In genomic region chr19:6750062-6750461, GRCh38 we compare ENCODE assay signal across 24 cellular contexts. TPM values are rescaled to one million over a fixed set of nuclear protein-coding genes. Genes with fewer than 3 reads are reported as not detected.
A peak's percentile ranks its signal among the peaks of the same experiment; 100 is the strongest.
DNase-seq lines count a peak whose midpoint lies in the region; ATAC-seq and TF ChIP-seq lines count a peak whose summit lies in the region.
"Had no signal": no experiment of that assay in that cellular context is flagged by ENCODE, and none has a peak within 500 bp of the region (broad histone marks: within the 10 kb centered on the region; RNA-seq: fewer than 3 reads in every experiment).

No MANE protein-coding gene starts in this region.

- TF ChIP-seq CTCF in GM13976 (IDR thresholded peaks at IDR 0.05; ENCODE audit: borderline replicate concordance, control extremely low read depth, extremely low read depth, insufficient read depth, missing control alignments) (no peak), right atrium auricular region (IDR thresholded peaks at IDR 0.05) (no peak), CD14-positive monocyte (IDR thresholded peaks at IDR 0.05) (no peak)

- H3K36me3 ChIP-seq in esophagus (ENCODE audit: control insufficient read depth in 2 of 2, insufficient read depth in 2 of 2, low read length in 1 of 2) (peaks cover 6 to 46% of the 10 kb centered on the region in 2 donors), right atrium auricular region (peaks cover 75% of the 10 kb centered on the region)

- peaks cover 92% of the 10 kb centered on the region for H3K36me3 Mint-ChIP-seq in stimulated activated effector memory CD8-positive, alpha-beta T cell treated with anti-CD3 and anti-CD28 coated beads, Interleukin-12 subunit alpha, Interleukin-12 subunit beta, amount 100 ng/mL, for 72 hours
- H3K36me3 Mint-ChIP-seq in CD14-positive monocyte: no peaks in the 10 kb centered on the region

- H3K27me3 Mint-ChIP-seq in CD14-positive monocyte (ENCODE audit: low read depth in 3 of 3): peaks cover 3 to 13% (median 6%) of the 10 kb centered on the region in 3 donors
- H3K27me3 Mint-ChIP-seq: activated CD4-positive, alpha-beta T cell treated with anti-CD3 and anti-CD28 coated beads for 36 hours; memory B cell; T-cell had no signal

- peaks cover 11% of the 10 kb centered on the region for H3K4me1 Mint-ChIP-seq in stimulated activated effector memory CD8-positive, alpha-beta T cell treated with anti-CD3 and anti-CD28 coated beads, Interleukin-12 subunit alpha, Interleukin-12 subunit beta, amount 100 ng/mL, for 72 hours
- H3K4me1 Mint-ChIP-seq in CD14-positive monocyte: peaks cover 11% of the 10 kb centered on the region

- H3K4me3 ChIP-seq in esophagus (ENCODE audit: low read depth in 1 of 2, low read length in 2 of 2) (peak overlapping the region in 1 of 2 donors; percentile 14), right atrium auricular region (no peak overlapping the region)
- H3K4me3 ChIP-seq: BLaER1 treated with 17β-estradiol and CSF1 and Interleukin-3, amounts not matched to agents 10 nM and 100 nM had no signal

- ATAC-seq in stimulated activated effector memory CD8-positive, alpha-beta T cell treated with anti-CD3 and anti-CD28 coated beads, Interleukin-12 subunit alpha, Interleukin-12 subunit beta, amount 100 ng/mL, for 72 hours: no peak
- ATAC-seq in GM21786 (IDR thresholded peaks at IDR 0.05; ENCODE audit: unreplicated experiment): no peak
- ATAC-seq: activated CD4-positive, alpha-beta T cell treated with anti-CD3 and anti-CD28 coated beads for 36 hours; activated T-cell treated with anti-CD3 and anti-CD28 coated beads, Interleukin-2, amount 50 U/mL, for 4 hours; foreskin keratinocyte; T-cell had no signal

- WGBS in esophagus, 2 donors: 54 to 57% methylated on average over 20 of the region's 20 CpGs

- peak overlapping the region; percentile 39 to 62 for H3K27ac ChIP-seq in esophagus (ENCODE audit: low read depth in 2 of 2, low read length in 1 of 2)
- peak overlapping the region in 1 of 2 donors; percentile 45 for H3K27ac ChIP-seq in right atrium auricular region
- H3K27ac ChIP-seq: BLaER1 treated with 17β-estradiol and CSF1 and Interleukin-3, amounts not matched to agents 10 nM and 100 nM; foreskin keratinocyte had no signal

- intact Hi-C loops in CD14-positive monocyte (cut with micrococcal nuclease): no loop called here

- in situ Hi-C loops in GM13976 (cut with MboI; ENCODE audit: low sequenced_read_pairs, unreplicated experiment): no loop called here

- peak; percentile 13 for DNase-seq in GM13976 (ENCODE audit: low spot score)
- DNase-seq in right atrium auricular region (ENCODE audit: low spot score): peak; percentile 83
- DNase-seq in stimulated activated effector memory CD8-positive, alpha-beta T cell treated with anti-CD3 and anti-CD28 coated beads, Interleukin-12 subunit alpha, Interleukin-12 subunit beta, amount 100 ng/mL, for 72 hours (ENCODE audit: low spot score in 2 of 2): no peak
- DNase-seq in CD14-positive monocyte (ENCODE audit: low spot score): no peak
- no peak for DNase-seq in COLO668 (lab: John Stamatoyannopoulos, UW; ENCODE audit: unreplicated experiment)
- no peak for DNase-seq in NCI-H69 (lab: John Stamatoyannopoulos, UW)
- DNase-seq: activated CD4-positive, alpha-beta T cell treated with anti-CD3 and anti-CD28 coated beads for 36 hours; activated naive CD4-positive, alpha-beta T cell treated with anti-CD3 and anti-CD28 coated beads for 36 hours; activated T-cell treated with anti-CD3 and anti-CD28 coated beads, Interleukin-2, amount 50 U/mL, for 4 hours; amniotic stem cell; cortex of kidney; DMS153; foreskin keratinocyte; Karpas-422; NCI-H1694 treated with DMSO at 0.1 percent for 48 hours; NCI-H226; occipital lobe; SIG-M5; T-cell had no signal

- H3K9me3 ChIP-seq in esophagus (ENCODE audit: control insufficient read depth in 2 of 2, insufficient read depth in 1 of 2, low read depth in 1 of 2, low read length in 1 of 2) (no peaks in the 10 kb centered on the region), right atrium auricular region (no peaks in the 10 kb centered on the region)
- H3K9me3 ChIP-seq: BLaER1 treated with 17β-estradiol and CSF1 and Interleukin-3, amounts not matched to agents 10 nM and 100 nM had no signal

- peak overlapping the region; percentile 7 for H3K27ac Mint-ChIP-seq in stimulated activated effector memory CD8-positive, alpha-beta T cell treated with anti-CD3 and anti-CD28 coated beads, Interleukin-12 subunit alpha, Interleukin-12 subunit beta, amount 100 ng/mL, for 72 hours
- no peak overlapping the region for H3K27ac Mint-ChIP-seq in CD14-positive monocyte
- H3K27ac Mint-ChIP-seq: activated CD4-positive, alpha-beta T cell treated with anti-CD3 and anti-CD28 coated beads for 36 hours; activated naive CD4-positive, alpha-beta T cell treated with anti-CD3 and anti-CD28 coated beads for 36 hours; memory B cell; T-cell had no signal

- H3K4me1 ChIP-seq in esophagus (ENCODE audit: control insufficient read depth in 2 of 2, insufficient read depth in 2 of 2, low read length in 1 of 2) (peaks cover 0 to 6% of the 10 kb centered on the region in 2 donors), right atrium auricular region (peaks cover 0 to 31% of the 10 kb centered on the region in 2 donors)

- H3K27me3 ChIP-seq in esophagus (ENCODE audit: control insufficient read depth in 1 of 2, insufficient read depth in 2 of 2, low read length in 2 of 2) (no peaks in the 10 kb centered on the region), right atrium auricular region (no peaks in the 10 kb centered on the region)
- H3K27me3 ChIP-seq: BLaER1 treated with 17β-estradiol and CSF1 and Interleukin-3, amounts not matched to agents 10 nM and 100 nM; foreskin keratinocyte had no signal

- no peak overlapping the region for H3K4me3 Mint-ChIP-seq in stimulated activated effector memory CD8-positive, alpha-beta T cell treated with anti-CD3 and anti-CD28 coated beads, Interleukin-12 subunit alpha, Interleukin-12 subunit beta, amount 100 ng/mL, for 72 hours
- H3K4me3 Mint-ChIP-seq in CD14-positive monocyte: no peak overlapping the region
- H3K4me3 Mint-ChIP-seq: activated CD4-positive, alpha-beta T cell treated with anti-CD3 and anti-CD28 coated beads for 36 hours; activated naive CD4-positive, alpha-beta T cell treated with anti-CD3 and anti-CD28 coated beads for 36 hours; activated T-cell treated with anti-CD3 and anti-CD28 coated beads, Interleukin-2, amount 50 U/mL, for 4 hours; memory B cell; T-cell had no signal

- H3K9me3 Mint-ChIP-seq in stimulated activated effector memory CD8-positive, alpha-beta T cell treated with anti-CD3 and anti-CD28 coated beads, Interleukin-12 subunit alpha, Interleukin-12 subunit beta, amount 100 ng/mL, for 72 hours: no peaks in the 10 kb centered on the region
- H3K9me3 Mint-ChIP-seq in CD14-positive monocyte: no peaks in the 10 kb centered on the region
- H3K9me3 Mint-ChIP-seq: activated naive CD4-positive, alpha-beta T cell treated with anti-CD3 and anti-CD28 coated beads for 36 hours; activated T-cell treated with anti-CD3 and anti-CD28 coated beads, Interleukin-2, amount 50 U/mL, for 4 hours; memory B cell; T-cell had no signal

RNA-seq across cellular contexts. Expression of gene TRIP10, which starts 10.6 kb away (rescaled TPM):
- polyA plus RNA-seq in esophagus (100 to 1,000 TPM; 191 to 519 TPM), CD14-positive monocyte (1 to 10 TPM; 1.5 to 1.9 TPM)
- 10 to 100 TPM; 39.6 to 65.3 TPM for total RNA-seq in right atrium auricular region

RNA-seq across cellular contexts. Expression of gene GPR108, which starts 12.7 kb away (rescaled TPM):
- polyA plus RNA-seq in esophagus (10 to 100 TPM; 55.8 to 93.8 TPM), CD14-positive monocyte (100 to 1,000 TPM; 129 to 147 TPM)
- total RNA-seq in right atrium auricular region: 10 to 100 TPM; 40.3 to 41.3 TPM

RNA-seq across cellular contexts. Expression of gene SH2D3A, which starts 17.2 kb away (rescaled TPM):
- polyA plus RNA-seq in esophagus (10 to 100 TPM; 29.6 to 48.7 TPM), CD14-positive monocyte (not detected)
- total RNA-seq in right atrium auricular region: not detected
- total RNA-seq: occipital lobe had no signal

RNA-seq across cellular contexts. Expression of gene VAV1, which starts 22.4 kb away (rescaled TPM):
- polyA plus RNA-seq in esophagus (1 to 10 TPM; 1.3 to 8.4 TPM), CD14-positive monocyte (10 to 100 TPM; 21.3 to 30.2 TPM)
- 1 to 10 TPM in 1 of 2 donors, under 1 TPM in 1; 0.52 to 1.4 TPM for total RNA-seq in right atrium auricular region
- total RNA-seq: G401 had no signal

RNA-seq across cellular contexts. Expression of gene C3, which starts 29.6 kb away (rescaled TPM):
- polyA plus RNA-seq in esophagus: 100 to 1,000 TPM in 1 of 2 donors, 10 to 100 TPM in 1; 25.6 to 137 TPM
- total RNA-seq in right atrium auricular region: 1,000 to 10,000 TPM in 1 of 2 donors, 100 to 1,000 TPM in 1; 419 to 1,709 TPM
- polyA plus RNA-seq in CD14-positive monocyte: 1 to 10 TPM; 2.4 to 3.2 TPM

Comparison
In these comparisons a context has a peak if more than half of its experiments do, and no peak if none do; other contexts are left out.
1. DNase-seq: peak in GM13976 (single experiment) and right atrium auricular region (single experiment); none in stimulated activated effector memory CD8-positive, alpha-beta T cell treated with anti-CD3 and anti-CD28 coated beads, Interleukin-12 subunit alpha, Interleukin-12 subunit beta, amount 100 ng/mL, for 72 hours (0 of 2), CD14-positive monocyte (single experiment), COLO668 (single experiment) and NCI-H69 (single experiment).
2. RNA of gene TRIP10, which starts 10.6 kb away (polyA plus RNA-seq): 191 to 519 TPM in esophagus; 1.5 to 1.9 TPM in CD14-positive monocyte; every median in the first group is over 10 times any median in the second.
3. RNA of gene SH2D3A, which starts 17.2 kb away (polyA plus RNA-seq): 29.6 to 48.7 TPM in esophagus; not detected in CD14-positive monocyte; every median in the first group is over 10 times any median in the second.